8 cellular contexts compared by ENCODE assay signal in the genomic region with DNA sequence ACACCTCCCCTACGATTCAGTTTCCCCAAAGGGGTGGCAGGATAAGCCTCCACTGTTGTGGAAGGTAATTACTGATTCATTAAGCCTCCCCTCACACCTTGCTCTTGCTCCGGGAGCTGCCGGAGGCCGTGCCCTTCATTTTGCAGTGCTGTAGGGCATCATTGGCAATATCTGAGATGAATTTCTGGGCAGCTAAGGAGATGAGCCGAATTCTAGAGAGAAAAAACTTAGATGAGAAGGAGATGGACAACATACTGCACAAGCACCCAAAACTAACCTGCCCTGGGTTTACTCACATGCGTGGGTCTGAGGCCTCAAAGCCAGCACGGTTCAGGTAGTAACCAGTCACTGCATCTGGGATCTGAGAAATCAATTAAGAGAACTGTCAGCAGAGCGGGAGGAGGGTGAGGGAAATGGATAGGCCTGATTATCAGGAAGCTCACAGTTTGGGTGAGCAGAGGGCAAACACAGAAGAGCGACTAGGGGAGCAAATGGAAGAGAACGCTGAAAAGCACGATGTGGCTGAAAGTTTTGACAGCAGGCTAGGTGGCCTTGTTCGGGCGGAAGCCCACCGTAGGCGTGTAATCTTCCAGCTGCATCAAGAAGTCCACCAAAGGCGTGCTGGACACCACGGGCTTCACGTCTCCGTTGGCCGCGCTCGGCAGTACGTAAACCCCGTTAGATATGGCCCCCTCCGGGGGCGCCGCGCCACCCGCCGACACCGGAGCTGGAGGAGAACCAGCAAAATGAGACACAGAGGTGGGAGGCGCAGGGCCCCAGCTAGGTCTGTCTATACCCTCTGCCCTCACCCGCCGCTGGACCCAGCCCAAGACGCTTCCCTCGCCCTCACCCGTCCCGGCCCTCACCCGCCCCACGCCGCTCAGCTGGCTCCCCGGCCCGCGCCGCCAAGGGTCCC. TPM values are rescaled to one million over a fixed set of nuclear protein-coding genes. Genes with fewer than 3 reads are reported as not detected.
DNase-seq lines count a peak whose midpoint lies in the region; ATAC-seq and FAIRE-seq lines count a peak whose summit lies in the region.

No MANE protein-coding gene starts in this region.

- peak; percentile 30 for DNase-seq in ELF-1 (ENCODE audit: low read depth, low spot score)
- peak; percentile 19 for DNase-seq in LHCN-M2 (ENCODE audit: low read depth)
- peak; percentile 35 for DNase-seq in activated naive CD4-positive, alpha-beta T cell treated with anti-CD3 and anti-CD28 coated beads, Interleukin-2, amount 50 U/mL, for 16 hours
- DNase-seq in left cardiac atrium: peak; percentile 60
- DNase-seq in retina: peak; percentile 45
- no peak for DNase-seq in HTR-8/SVneo (ENCODE audit: insufficient read length, low spot score)
- no peak for DNase-seq in NCI-H524 treated with DMSO at 0.1 percent for 48 hours (lab: John Stamatoyannopoulos, UW)

- ATAC-seq in GM21576 (IDR thresholded peaks at IDR 0.05; ENCODE audit: unreplicated experiment) (peak; percentile 1), left cardiac atrium (peak; percentile 4 to 7)

- no peak for FAIRE-seq in HTR-8/SVneo (lab: Jason Lieb, UNC)

- intact Hi-C loops in left cardiac atrium (cut with DNase I): no loop called here

RNA-seq across cellular contexts. Expression of a gene that starts 0.7 kb away (rescaled TPM):
- total RNA-seq in LHCN-M2 (2014; rRNA removed) (99.9 and 120 TPM in 2 replicates), left cardiac atrium (100 to 1,000 TPM; 102 to 105 TPM)
- polyA plus RNA-seq in LHCN-M2 (2012): 450 TPM

RNA-seq across cellular contexts. Expression of a gene that starts 7.8 kb away (rescaled TPM):
- 210 and 214 TPM in 2 replicates for total RNA-seq in LHCN-M2 (2014; rRNA removed)
- polyA plus RNA-seq in LHCN-M2 (2012): 328 TPM
- 100 to 1,000 TPM; 166 to 183 TPM for total RNA-seq in left cardiac atrium

RNA-seq across cellular contexts. Expression of a gene that starts 7.9 kb away (rescaled TPM):
- total RNA-seq in LHCN-M2 (2014; rRNA removed) (22.1 and 36.1 TPM in 2 replicates), left cardiac atrium (10 to 100 TPM; 69.5 to 87.7 TPM)
- 62.3 TPM for polyA plus RNA-seq in LHCN-M2 (2012)

RNA-seq across cellular contexts. Expression of a gene that starts 7.9 kb away (rescaled TPM):
- total RNA-seq in LHCN-M2 (2014; rRNA removed): 16.5 and 19.5 TPM in 2 replicates
- polyA plus RNA-seq in LHCN-M2 (2012): 13.1 TPM
- 10 to 100 TPM; 14.2 to 18.0 TPM for total RNA-seq in left cardiac atrium

RNA-seq across cellular contexts. Expression of a gene that starts 44.3 kb away (rescaled TPM):
- total RNA-seq in LHCN-M2 (2014; rRNA removed): 2.4 and 2.6 TPM in 2 replicates
- 0.56 TPM for polyA plus RNA-seq in LHCN-M2 (2012)
- total RNA-seq in left cardiac atrium: 10 to 100 TPM; 14.4 to 15.8 TPM

Comparison
In these comparisons a context has a peak if more than half of its experiments do, and no peak if none do; other contexts are left out.
1. DNase-seq: peak in ELF-1 (single experiment), LHCN-M2 (single experiment), activated naive CD4-positive, alpha-beta T cell treated with anti-CD3 and anti-CD28 coated beads, Interleukin-2, amount 50 U/mL, for 16 hours (single experiment), left cardiac atrium (single experiment) and retina (single experiment); none in HTR-8/SVneo (single experiment) and NCI-H524 treated with DMSO at 0.1 percent for 48 hours (single experiment).